8 cellular contexts compared by ENCODE assay signal in genomic region chr11:47394050-47394321, GRCh38. TPM values are rescaled to one million over a fixed set of nuclear protein-coding genes. Genes with fewer than 3 reads are reported as not detected.
DNase-seq lines count a peak whose midpoint lies in the region; ATAC-seq and TF ChIP-seq lines count a peak whose summit lies in the region.

No MANE protein-coding gene starts in this region.

- TF ChIP-seq CTCF in coronary artery (IDR thresholded peaks at IDR 0.05): no peak
- TF ChIP-seq CTCF in upper lobe of left lung (IDR thresholded peaks at IDR 0.05): no peak

- H3K9me3 ChIP-seq in muscle layer of duodenum (ENCODE audit: control insufficient read depth in 1 of 2, low read length in 2 of 2): no peaks in the 10 kb centered on the region
- H3K9me3 ChIP-seq in upper lobe of left lung: no peaks in the 10 kb centered on the region

- H3K27ac ChIP-seq in coronary artery: peak overlapping the region; percentile 35 to 93
- peak overlapping the region; percentile 71 for H3K27ac ChIP-seq in muscle layer of duodenum (ENCODE audit: low read length)
- H3K27ac ChIP-seq in upper lobe of left lung: peak overlapping the region; percentile 94 to 97 (median 95)

- H3K36me3 Mint-ChIP-seq in activated naive CD4-positive, alpha-beta T cell treated with anti-CD3 and anti-CD28 coated beads, Interleukin-2, amount 50 U/mL, for 24 hours: no peaks in the 10 kb centered on the region

- no peak for DNase-seq in activated naive CD4-positive, alpha-beta T cell treated with Interleukin-2 at 50 U/mL for 16 hours
- DNase-seq in coronary artery (ENCODE audit: low spot score) (no peak), upper lobe of left lung (peak; percentile 47 to 56), NCI-H2196 treated with DMSO at 0.1 percent for 48 hours (lab: John Stamatoyannopoulos, UW; ENCODE audit: unreplicated experiment) (no peak)
- no peak for DNase-seq in effector CD8-positive, alpha-beta T cell (lab: John Stamatoyannopoulos, UW)

- ATAC-seq in upper lobe of left lung (ENCODE audit: low FRiP score in 2 of 2) (peak; percentile 35 to 44), GM19455 (IDR thresholded peaks at IDR 0.05; ENCODE audit: unreplicated experiment) (no peak)

- TF ChIP-seq POLR2A in upper lobe of left lung (IDR thresholded peaks at IDR 0.05): no peak

- H3K4me1 ChIP-seq in muscle layer of duodenum (ENCODE audit: control insufficient read depth in 1 of 2, insufficient read depth in 2 of 2, low read length in 2 of 2) (peaks cover 0 to 7% of the 10 kb centered on the region in 2 donors), upper lobe of left lung (peaks cover 20 to 43% (median 39%) of the 10 kb centered on the region in 4 donors)

- no peaks in the 10 kb centered on the region for H3K27me3 Mint-ChIP-seq in activated naive CD4-positive, alpha-beta T cell treated with anti-CD3 and anti-CD28 coated beads, Interleukin-2, amount 50 U/mL, for 24 hours

- H3K4me3 ChIP-seq in coronary artery (peak overlapping the region; percentile 3), muscle layer of duodenum (ENCODE audit: low read depth in 1 of 2, low read length in 2 of 2) (peak overlapping the region in 1 of 2 donors; percentile 34), upper lobe of left lung (peak overlapping the region in 1 of 4 donors; percentile 30)

- no peak for TF ChIP-seq EP300 in upper lobe of left lung (IDR thresholded peaks at IDR 0.05)

- H3K36me3 ChIP-seq in muscle layer of duodenum (ENCODE audit: control insufficient read depth in 1 of 2, insufficient read depth in 2 of 2, low read length in 2 of 2) (no peaks in the 10 kb centered on the region), upper lobe of left lung (no peaks in the 10 kb centered on the region)

- H3K9me3 Mint-ChIP-seq in activated naive CD4-positive, alpha-beta T cell treated with anti-CD3 and anti-CD28 coated beads, Interleukin-2, amount 50 U/mL, for 24 hours: no peaks in the 10 kb centered on the region

- H3K4me3 Mint-ChIP-seq in activated naive CD4-positive, alpha-beta T cell treated with anti-CD3 and anti-CD28 coated beads, Interleukin-2, amount 50 U/mL, for 24 hours: peak overlapping the region; percentile 55

- peaks cover 52% of the 10 kb centered on the region for H3K4me1 Mint-ChIP-seq in activated naive CD4-positive, alpha-beta T cell treated with anti-CD3 and anti-CD28 coated beads, Interleukin-2, amount 50 U/mL, for 24 hours

- 67 to 90% methylated on average over 3 to 9 of the region's 9 CpGs for WGBS in upper lobe of left lung, 2 donors

- peak overlapping the region; percentile 98 for H3K27ac Mint-ChIP-seq in activated naive CD4-positive, alpha-beta T cell treated with anti-CD3 and anti-CD28 coated beads, Interleukin-2, amount 50 U/mL, for 24 hours

- no peaks in the 10 kb centered on the region for H3K27me3 ChIP-seq in muscle layer of duodenum (ENCODE audit: low read depth, low read length)
- no peaks in the 10 kb centered on the region for H3K27me3 ChIP-seq in upper lobe of left lung

RNA-seq across cellular contexts. Expression of gene SLC39A13, which starts 14.4 kb away (rescaled TPM):
- 10 to 100 TPM; 47.9 to 98.8 (median 62.8) TPM for total RNA-seq in upper lobe of left lung

RNA-seq across cellular contexts. Expression of gene SPI1, which starts 15.6 kb away (rescaled TPM):
- 100 to 1,000 TPM in 5 of 6 donors, 10 to 100 TPM in 1; 52.8 to 275 (median 179) TPM for total RNA-seq in upper lobe of left lung

RNA-seq across cellular contexts. Expression of gene PSMC3, which starts 32.3 kb away (rescaled TPM):
- total RNA-seq in upper lobe of left lung: 100 to 1,000 TPM in 3 of 6 donors, 10 to 100 TPM in 3; 70.1 to 116 (median 99.8) TPM

RNA-seq across cellular contexts. Expression of gene MYBPC3, which starts 41.5 kb away (rescaled TPM):
- 1 to 10 TPM in 3 of 6 donors, under 1 TPM in 2, not detected in 1; 0.61 to 1.8 (median 1.0) TPM for total RNA-seq in upper lobe of left lung

RNA-seq across cellular contexts. Expression of gene RAPSN, which starts 55.0 kb away (rescaled TPM):
- 1 to 10 TPM in 2 of 6 donors, under 1 TPM in 1, not detected in 3; 0.30 to 1.1 (median 1.0) TPM for total RNA-seq in upper lobe of left lung

Comparison
In these comparisons a context has a peak if more than half of its experiments do, and no peak if none do; other contexts are left out.
1. DNase-seq: peak in upper lobe of left lung (2 of 2); none in activated naive CD4-positive, alpha-beta T cell treated with Interleukin-2 at 50 U/mL for 16 hours (single experiment), coronary artery (single experiment), effector CD8-positive, alpha-beta T cell (single experiment) and NCI-H2196 treated with DMSO at 0.1 percent for 48 hours (single experiment).
2. Peak in every context shown above with its lines, with median percentiles within 50 percentile points of each other: H3K27ac ChIP-seq.